In genomic region chr20:24863356-24863755, GRCh38 we compare ENCODE assay signal across 24 cellular contexts.
DNase-seq lines count a peak whose midpoint lies in the region; ATAC-seq, FAIRE-seq and TF ChIP-seq lines count a peak whose summit lies in the region.
"Had no signal": no experiment of that assay in that cellular context is flagged by ENCODE, and none has a peak within 500 bp of the region (broad histone marks: within the 10 kb centered on the region; RNA-seq: fewer than 3 reads in every experiment).

No MANE protein-coding gene starts in this region.

- H3K4me3 ChIP-seq in bronchial epithelial cell (ENCODE audit: low read depth, low read length) (no peak overlapping the region), foreskin fibroblast (ENCODE audit: low read depth in 1 of 2, low read length in 2 of 2) (no peak overlapping the region)
- H3K4me3 ChIP-seq: lung, Peyer's patch, SK-N-MC had no signal

- no peak for ATAC-seq in GM19035 (IDR thresholded peaks at IDR 0.05; ENCODE audit: unreplicated experiment)
- ATAC-seq in HG03565 (IDR thresholded peaks at IDR 0.05; ENCODE audit: unreplicated experiment) = no peak

- FAIRE-seq in bronchial epithelial cell (lab: Jason Lieb, UNC) = peak; percentile 23
- FAIRE-seq: kidney had no signal

- no peaks in the 10 kb centered on the region for H3K27me3 ChIP-seq in bronchial epithelial cell (ENCODE audit: control insufficient read depth, insufficient read depth, low read length)
- H3K27me3 ChIP-seq: Peyer's patch had no signal

- DNase-seq in AG09319 (ENCODE audit: extremely low read depth, low read depth) (peak; percentile 43), HS-5 (ENCODE audit: low read depth) (peak; percentile 77), bronchial epithelial cell (ENCODE audit: low read depth) (peak; percentile 22), foreskin fibroblast (peak; percentile 18 to 42), NCI-H1105 treated with DMSO at 0.1 percent for 48 hours (lab: John Stamatoyannopoulos, UW) (no peak), kidney tubule cell (ENCODE audit: low spot score) (no peak)
- DNase-seq: activated CD4-positive, alpha-beta memory T cell treated with anti-CD3 and anti-CD28 coated beads for 36 hours; activated T-cell treated with anti-CD3 and anti-CD28 coated beads for 4 hours; anterior cingulate cortex; DMS79; foreskin melanocyte; H9; KG1; kidney; NCI-H1092 treated with DMSO at 0.1 percent for 48 hours; NCI-H2081; NK-92 treated with Interleukin-12 subunit alpha and Interleukin-12 subunit beta, amount 100 ng/mL, for 24 hours; occipital lobe; Peyer's patch; WERI-Rb-1 had no signal

- no peaks in the 10 kb centered on the region for H3K36me3 ChIP-seq in bronchial epithelial cell (ENCODE audit: control insufficient read depth, insufficient read depth, low read length)
- H3K36me3 ChIP-seq: Peyer's patch, WERI-Rb-1 had no signal

- TF ChIP-seq CTCF in AG09319 (IDR thresholded peaks at IDR 0.05; ENCODE audit: low read depth, low read length) (no peak), bronchial epithelial cell (IDR thresholded peaks at IDR 0.05; ENCODE audit: insufficient read depth, low read length, severe bottlenecking) (no peak), foreskin fibroblast (IDR thresholded peaks at IDR 0.05; ENCODE audit: low read depth, low read length) (no peak)

Comparison
In these comparisons a context has a peak if more than half of its experiments do, and no peak if none do; other contexts are left out.
1. DNase-seq: peak in AG09319 (single experiment), HS-5 (single experiment), bronchial epithelial cell (single experiment) and foreskin fibroblast (2 of 2); none in NCI-H1105 treated with DMSO at 0.1 percent for 48 hours (single experiment) and kidney tubule cell (single experiment).